11 cellular contexts compared by ENCODE assay signal in genomic region chr3:463793-464192, GRCh38.
DNase-seq lines count a peak whose midpoint lies in the region; ATAC-seq, FAIRE-seq and TF ChIP-seq lines count a peak whose summit lies in the region.
"Had no signal": no experiment of that assay in that cellular context is flagged by ENCODE, and none has a peak within 500 bp of the region (broad histone marks: within the 10 kb centered on the region; RNA-seq: fewer than 3 reads in every experiment).

No MANE protein-coding gene starts in this region.

- FAIRE-seq in H1 (lab: Jason Lieb, UNC), result no peak
- FAIRE-seq: endometrium had no signal

- WGBS in H1 (ENCODE audit: extremely low coverage in 1 of 2, insufficient coverage in 1 of 2, insufficient read length in 1 of 2, insufficient replicate concordance in 2 of 2, low coverage in 1 of 2, low lambda C conversion rate in 2 of 2, missing lambda C conversion rate in 1 of 2), 2 experiments, result 80% methylated on average over 3 of the region's 3 CpGs; no CpG with 5 or more reads in 1 of the 2 experiments

- CTCF ChIA-PET in H1 (lab: Charles Lee; ENCODE audit: partially characterized antibody), result interaction anchor here (0.6 to 1.6 kb wide), 4 partner anchors 13 to 1836 kb away, joined by 3 to 5 read pairs (median 4); no protein-coding TSS in a partner anchor

- intact Hi-C loops in colonic mucosa (cut with DNase I), result no loop called here

- no peak overlapping the region for H3K4me2 ChIP-seq in H1 (ENCODE audit: insufficient read depth in 1 of 2, low read depth in 2 of 2, low read length in 2 of 2)

- no peak for DNase-seq in H1 (ENCODE audit: low read depth in 1 of 2, low spot score in 2 of 2)
- DNase-seq in colonic mucosa, result no peak
- DNase-seq in amniotic stem cell (lab: John Stamatoyannopoulos, UW), result no peak
- no peak for DNase-seq in COLO829 (ENCODE audit: low spot score)
- DNase-seq in AG20443 (ENCODE audit: low spot score), result no peak
- DNase-seq: COR-L47, NCI-H526 treated with DMSO at 0.1 percent for 48 hours had no signal

- ATAC-seq in GM18907 (IDR thresholded peaks at IDR 0.05; ENCODE audit: unreplicated experiment) (peak; percentile 99), GM21619 (IDR thresholded peaks at IDR 0.05; ENCODE audit: unreplicated experiment) (peak; percentile 99), HG03108 (IDR thresholded peaks at IDR 0.05; ENCODE audit: unreplicated experiment) (peak; percentile 93)

- H3K27ac ChIP-seq in H1 (ENCODE audit: low read depth, low read length), result no peak overlapping the region
- H3K27ac ChIP-seq in colonic mucosa, result no peak overlapping the region

- no peak overlapping the region for H2BK12ac ChIP-seq in H1 (ENCODE audit: low read depth, low read length)

- no peak overlapping the region for H3K4ac ChIP-seq in H1 (replicated peaks; ENCODE audit: insufficient read length, low read depth, low read length)

- TF ChIP-seq POLR2A in H1 (IDR thresholded peaks at IDR 0.05; ENCODE audit: control extremely low read depth in 1 of 2, low read depth in 2 of 2, low read length in 2 of 2), result no peak

- no peaks in the 10 kb centered on the region for H3K27me3 ChIP-seq in H1 (replicated peaks in 1 of 4; ENCODE audit: control insufficient read depth in 3 of 4, extremely low read depth in 1 of 4, insufficient read depth in 3 of 4, low read length in 3 of 4)
- no peaks in the 10 kb centered on the region for H3K27me3 ChIP-seq in colonic mucosa

- no peak overlapping the region for H4K8ac ChIP-seq in H1 (ENCODE audit: extremely low read depth, insufficient read depth, low read length)

- H3K14ac ChIP-seq in H1 (ENCODE audit: insufficient read length), result no peak overlapping the region

- H3K23me2 ChIP-seq in H1 (ENCODE audit: low read depth, low read length), result no peaks in the 10 kb centered on the region; the same call in 1 of the 2 replicates

- TF ChIP-seq RAD21 in H1 (IDR thresholded peaks at IDR 0.05 in 1 of 2, conservative IDR thresholded peaks at IDR 0.05 in 1 of 2; ENCODE audit: low read depth in 2 of 2, low read length in 2 of 2), result no peak

- TF ChIP-seq EP300 in H1 (IDR thresholded peaks at IDR 0.05; ENCODE audit: borderline replicate concordance in 1 of 2, low read depth in 2 of 2, low read length in 2 of 2), result no peak

- no peaks in the 10 kb centered on the region for H3K79me2 ChIP-seq in H1 (ENCODE audit: control insufficient read depth in 1 of 2, insufficient read depth in 2 of 2, low read length in 2 of 2)

- peak overlapping the region; percentile 27 for H2BK120ac ChIP-seq in H1 (replicated peaks; ENCODE audit: low read depth, low read length)

- H2AK5ac ChIP-seq in H1 (ENCODE audit: low read depth, low read length), result no peak overlapping the region

- H4K20me1 ChIP-seq in H1 (replicated peaks in 1 of 2; ENCODE audit: control insufficient read depth in 1 of 2, insufficient read depth in 2 of 2, low read length in 2 of 2), result no peaks in the 10 kb centered on the region

- POLR2A ChIA-PET in H1 (lab: Charles Lee; ENCODE audit: partially characterized antibody), result no interaction called here

- H3K36me3 ChIP-seq in H1 (ENCODE audit: control insufficient read depth in 2 of 4, insufficient read depth in 4 of 4, low read length in 3 of 4) (no peaks in the 10 kb centered on the region), colonic mucosa (no peaks in the 10 kb centered on the region)

- no peak overlapping the region for H2BK20ac ChIP-seq in H1 (ENCODE audit: low read length)

- no peak overlapping the region for H4K91ac ChIP-seq in H1 (replicated peaks; ENCODE audit: insufficient read length, low read length)

- no peak overlapping the region for H3K18ac ChIP-seq in H1 (ENCODE audit: extremely low read depth, low read length)

- no peaks in the 10 kb centered on the region for H3K79me1 ChIP-seq in H1 (ENCODE audit: low read depth, low read length)

- H3K56ac ChIP-seq in H1 (replicated peaks; ENCODE audit: insufficient read length, low read depth, low read length), result no peak overlapping the region

- H2AFZ ChIP-seq in H1 (ENCODE audit: low read length), result no peak overlapping the region

- H3K4me3 ChIP-seq in H1 (ENCODE audit: extremely low read depth in 1 of 4, insufficient read depth in 2 of 4, low read depth in 3 of 4, low read length in 4 of 4) (no peak overlapping the region), colonic mucosa (no peak overlapping the region)

- peaks cover 0 to 7% (median 3%) of the 10 kb centered on the region in 4 experiments; a peak in 3 of 7 replicates for H3K4me1 ChIP-seq in H1 (replicated peaks in 1 of 4; ENCODE audit: control insufficient read depth in 3 of 4, insufficient read depth in 4 of 4, low read length in 3 of 4)
- H3K4me1 ChIP-seq in colonic mucosa, result no peaks in the 10 kb centered on the region

- H3K9ac ChIP-seq in H1 (replicated peaks in 1 of 4; ENCODE audit: extremely low read depth in 1 of 4, low read depth in 3 of 4, low read length in 3 of 4) (no peak overlapping the region), colonic mucosa (ENCODE audit: low read depth in 2 of 2, low read length in 2 of 2) (no peak overlapping the region)

- TF ChIP-seq CTCF in H1 (IDR thresholded peaks at IDR 0.05; ENCODE audit: control extremely low read depth in 1 of 3, insufficient read depth in 1 of 3, low read depth in 1 of 3, low read length in 3 of 3) (no peak), colonic mucosa (IDR thresholded peaks at IDR 0.05) (no peak)

- no peak overlapping the region for H4K5ac ChIP-seq in H1 (ENCODE audit: insufficient read length, low read depth, low read length)

- H3K23ac ChIP-seq in H1 (ENCODE audit: insufficient read length), result no peak overlapping the region

- H3K9me3 ChIP-seq in H1 (ENCODE audit: insufficient read depth in 2 of 2, low read depth in 1 of 2, low read length in 1 of 2) (no peaks in the 10 kb centered on the region), colonic mucosa (no peaks in the 10 kb centered on the region)

- no peak overlapping the region for H2BK15ac ChIP-seq in H1 (ENCODE audit: low read length)

- no peak overlapping the region for H2BK5ac ChIP-seq in H1 (ENCODE audit: low read depth, low read length)

TF ChIP-seq in H1, 55 proteins besides CTCF, POLR2A, EP300 and RAD21:
- no peak for TF ChIP-seq CREB1 (IDR thresholded peaks at IDR 0.05)
